In genomic region chr9:114237247-114237646, GRCh38 we compare ENCODE assay signal across 18 cellular contexts.
DNase-seq lines count a peak whose midpoint lies in the region; ATAC-seq and TF ChIP-seq lines count a peak whose summit lies in the region.
"Had no signal": no experiment of that assay in that cellular context is flagged by ENCODE, and none has a peak within 500 bp of the region (broad histone marks: within the 10 kb centered on the region; RNA-seq: fewer than 3 reads in every experiment).

No MANE protein-coding gene starts in this region.

- H4K91ac ChIP-seq in IMR-90 (ENCODE audit: insufficient read depth, low read depth, low read length), result no peak overlapping the region

- no peak overlapping the region for H2BK15ac ChIP-seq in IMR-90 (ENCODE audit: low read depth, low read length)

- peaks cover 47% of the 10 kb centered on the region for H3K4me1 Mint-ChIP-seq in nephron progenitor cell
- H3K4me1 Mint-ChIP-seq: B cell had no signal

- H3K18ac ChIP-seq in IMR-90 (ENCODE audit: low read depth, low read length), result no peak overlapping the region

- no peak overlapping the region for H3K4me2 ChIP-seq in IMR-90 (ENCODE audit: low read depth, low read length)
- H3K4me2 ChIP-seq: A549; BLaER1 treated with 17β-estradiol and CSF1 and Interleukin-3, amounts not matched to agents 10 nM and 100 nM had no signal

- peak overlapping the region; percentile 34 for H2AK9ac ChIP-seq in IMR-90 (replicated peaks; ENCODE audit: low read depth, low read length, poor library complexity)

- H3K56ac ChIP-seq in IMR-90 (ENCODE audit: extremely low read depth, insufficient read depth, low read length), result no peak overlapping the region

- CTCF ChIA-PET in IMR-90 (lab: Yijun Ruan, JAX), result no interaction called here

- H3K4me3 ChIP-seq in right cardiac atrium (ENCODE audit: low read length) (no peak overlapping the region), heart left ventricle (no peak overlapping the region), IMR-90 (ENCODE audit: insufficient read depth, low read depth, low read length) (no peak overlapping the region)
- H3K4me3 ChIP-seq: A549; BLaER1 treated with 17β-estradiol and CSF1 and Interleukin-3, amounts not matched to agents 10 nM and 100 nM had no signal

- H4K5ac ChIP-seq in IMR-90 (ENCODE audit: low read depth, low read length), result no peak overlapping the region

- no peak overlapping the region for H2BK20ac ChIP-seq in IMR-90 (ENCODE audit: low read depth, low read length)

- no peak overlapping the region for H3K4ac ChIP-seq in IMR-90 (ENCODE audit: low read depth, low read length)

- H3K36me3 Mint-ChIP-seq in nephron progenitor cell (ENCODE audit: low read depth), result peaks cover 8% of the 10 kb centered on the region
- H3K36me3 Mint-ChIP-seq: CD8-positive, alpha-beta T cell had no signal

- POLR2A ChIA-PET in IMR-90 (lab: Charles Lee; ENCODE audit: unreplicated experiment), result no interaction called here

- H3K27ac ChIP-seq in right cardiac atrium (ENCODE audit: low read length) (no peak overlapping the region), heart left ventricle (peak overlapping the region in 1 of 12 donors; percentile 74), IMR-90 (ENCODE audit: insufficient read depth, low read length) (no peak overlapping the region)
- H3K27ac ChIP-seq: 22Rv1; A549; BLaER1 treated with 17β-estradiol and CSF1 and Interleukin-3, amounts not matched to agents 10 nM and 100 nM; C4-2B had no signal

- H2BK5ac ChIP-seq in IMR-90 (ENCODE audit: low read depth, low read length, poor library complexity, severe bottlenecking), result no peak overlapping the region

- no peak overlapping the region for H3K9ac ChIP-seq in IMR-90 (ENCODE audit: low read depth, low read length)
- H3K9ac ChIP-seq: BLaER1 treated with 17β-estradiol and CSF1 and Interleukin-3, amounts not matched to agents 10 nM and 100 nM had no signal

- no peak for TF ChIP-seq RAD21 in IMR-90 (IDR thresholded peaks at IDR 0.05; ENCODE audit: low read length)

- no peak for TF ChIP-seq POLR2A in heart left ventricle (IDR thresholded peaks at IDR 0.05)
- no peak for TF ChIP-seq POLR2A in IMR-90 (IDR thresholded peaks at IDR 0.05; ENCODE audit: low read depth, low read length)

- H4K20me1 ChIP-seq in IMR-90 (ENCODE audit: insufficient read depth, low read length), result no peaks in the 10 kb centered on the region

- H3K36me3 ChIP-seq in heart left ventricle (peaks cover 0 to 5% (median 0%) of the 10 kb centered on the region in 9 donors), IMR-90 (ENCODE audit: control insufficient read depth, insufficient read depth, low read length) (peaks cover 21% of the 10 kb centered on the region; the same call in 1 of the 2 replicates)

- H3K9me3 ChIP-seq in right cardiac atrium (ENCODE audit: control insufficient read depth, low read length) (no peaks in the 10 kb centered on the region), heart left ventricle (no peaks in the 10 kb centered on the region), IMR-90 (ENCODE audit: control insufficient read depth, insufficient read depth, low read length) (no peaks in the 10 kb centered on the region)
- H3K9me3 ChIP-seq: A549; BLaER1 treated with 17β-estradiol and CSF1 and Interleukin-3, amounts not matched to agents 10 nM and 100 nM; Caco-2 had no signal

- in situ Hi-C loops in IMR-90 (cut with MboI; ENCODE audit: low sequenced_read_pairs), result no loop called here

- peaks cover 4% of the 10 kb centered on the region for H3K27me3 Mint-ChIP-seq in nephron progenitor cell (ENCODE audit: low read depth, poor library complexity)

- H3K4me1 ChIP-seq in right cardiac atrium (ENCODE audit: control insufficient read depth, insufficient read depth, low read length) (peaks cover 2% of the 10 kb centered on the region), heart left ventricle (peaks cover 0 to 56% (median 28%) of the 10 kb centered on the region in 12 donors), IMR-90 (ENCODE audit: control insufficient read depth, insufficient read depth, low read length) (no peaks in the 10 kb centered on the region)
- H3K4me1 ChIP-seq: A549 had no signal

- no peak overlapping the region for H3K4me3 Mint-ChIP-seq in nephron progenitor cell
- H3K4me3 Mint-ChIP-seq: B cell; CD4-positive, alpha-beta T cell; CD8-positive, alpha-beta T cell had no signal

- no peak overlapping the region for H4K8ac ChIP-seq in IMR-90 (ENCODE audit: low read depth in 2 of 2, low read length in 2 of 2)

- intact Hi-C loops in right cardiac atrium (cut with DNase I), result no loop called here
- intact Hi-C loops in heart left ventricle (cut with DNase I), result loop anchor here in 4 of 10 donors (5.0 kb wide), 3 partner anchors 60 to 80 kb away; partner anchors contain the start of gene COL27A1 (in 2 of the 4)
- intact Hi-C loops in IMR-90 (cut with micrococcal nuclease), result no loop called here

- no peak overlapping the region for H3K14ac ChIP-seq in IMR-90 (replicated peaks; ENCODE audit: low read depth, low read length)

- TF ChIP-seq CTCF in heart left ventricle (IDR thresholded peaks at IDR 0.05) (no peak), IMR-90 (conservative IDR thresholded peaks at IDR 0.05; ENCODE audit: low read depth, low read length) (no peak), nephron progenitor cell (IDR thresholded peaks at IDR 0.05) (no peak)

- no peaks in the 10 kb centered on the region for H3K9me3 Mint-ChIP-seq in nephron progenitor cell
- H3K9me3 Mint-ChIP-seq: CD4-positive, alpha-beta T cell; CD8-positive, alpha-beta T cell had no signal

- no peak overlapping the region for H3K23ac ChIP-seq in IMR-90 (ENCODE audit: low read depth, low read length)

- no peaks in the 10 kb centered on the region for H3K27me3 ChIP-seq in right cardiac atrium (ENCODE audit: control insufficient read depth, insufficient read depth)
- H3K27me3 ChIP-seq in heart left ventricle, result no peaks in the 10 kb centered on the region
- no peaks in the 10 kb centered on the region for H3K27me3 ChIP-seq in IMR-90 (ENCODE audit: control insufficient read depth, insufficient read depth, low read length)
- H3K27me3 ChIP-seq: BLaER1 treated with 17β-estradiol and CSF1 and Interleukin-3, amounts not matched to agents 10 nM and 100 nM had no signal

- no peaks in the 10 kb centered on the region for H3K79me1 ChIP-seq in IMR-90 (ENCODE audit: low read depth in 1 of 2, low read length in 2 of 2)

- H3K27ac Mint-ChIP-seq in nephron progenitor cell, result peak overlapping the region; percentile 48
- H3K27ac Mint-ChIP-seq: B cell; CD4-positive, alpha-beta T cell; CD8-positive, alpha-beta T cell had no signal

- H2BK120ac ChIP-seq in IMR-90 (ENCODE audit: low read depth, low read length), result no peak overlapping the region

- ATAC-seq in right cardiac atrium, result no peak
- ATAC-seq in heart left ventricle, result no peak
- ATAC-seq in IMR-90 (ENCODE audit: low read depth), result no peak
- ATAC-seq in GM21447 (IDR thresholded peaks at IDR 0.05; ENCODE audit: unreplicated experiment), result no peak
- ATAC-seq: A549; CD8-positive, alpha-beta T cell had no signal

- H2AK5ac ChIP-seq in IMR-90 (ENCODE audit: low read depth, low read length), result no peak overlapping the region

- 92% methylated on average over 5 of the region's 5 CpGs for WGBS in right cardiac atrium
- WGBS in heart left ventricle, 4 donors, result 89 to 95% (median 92%) methylated on average over 5 of the region's 5 CpGs
- WGBS in IMR-90 (ENCODE audit: extremely low coverage in 2 of 2, insufficient read length in 1 of 2), 2 experiments, result 87% methylated on average over 3 of the region's 5 CpGs; no CpG with 5 or more reads in 1 of the 2 experiments

- dilution Hi-C loops in IMR-90 (cut with HindIII; ENCODE audit: low sequenced_read_pairs, unreplicated experiment), result no loop called here

- DNase-seq in right cardiac atrium (peak in 2 of 3 donors; percentile 31 to 43), heart left ventricle (no peak), IMR-90 (no peak), nephron progenitor cell (no peak), SKM-1 treated with dmso at 0.1 percent for 144 hours (lab: John Stamatoyannopoulos, UW; ENCODE audit: unreplicated experiment) (no peak)
- DNase-seq: AML-193; Caco-2; Calu3; CD4-positive, alpha-beta T cell; CD8-positive, alpha-beta T cell; DMS79 treated with DMSO at 0.1 percent for 48 hours; GF-D8 had no signal

- no peak overlapping the region for H2AFZ ChIP-seq in IMR-90 (replicated peaks; ENCODE audit: low read length, poor library complexity)

- BruUV-seq in IMR-90 (replicated peaks; lab: Mats Ljungman, UMichigan), result no TSS peak

- peaks cover 2% of the 10 kb centered on the region; the same call in 1 of the 2 replicates for H3K9me1 ChIP-seq in IMR-90 (ENCODE audit: insufficient read depth, low read length)

TF ChIP-seq in IMR-90, 13 proteins besides CTCF, POLR2A, EP300 and RAD21 (continues in another document):
- TF ChIP-seq CEBPB (IDR thresholded peaks at IDR 0.05; ENCODE audit: low read depth, low read length) (no peak), USF2 (IDR thresholded peaks at IDR 0.05; ENCODE audit: low read depth, low read length) (no peak), NFE2L2 (IDR thresholded peaks at IDR 0.05; ENCODE audit: low read depth, low read length) (no peak), MXI1 (IDR thresholded peaks at IDR 0.05; ENCODE audit: borderline replicate concordance, low read depth, low read length) (no peak), MAFK (IDR thresholded peaks at IDR 0.05; ENCODE audit: low read depth, low read length) (no peak), ELK1 (IDR thresholded peaks at IDR 0.05; ENCODE audit: borderline replicate concordance, low read depth, low read length) (no peak), SMC3 (IDR thresholded peaks at IDR 0.05; ENCODE audit: low read depth, low read length) (no peak), RFX5 (IDR thresholded peaks at IDR 0.05; ENCODE audit: low read depth, low read length) (no peak), FOS (IDR thresholded peaks at IDR 0.05; ENCODE audit: low read depth, low read length) (no peak), BHLHE40 (IDR thresholded peaks at IDR 0.05; ENCODE audit: low read depth, low read length) (no peak), CHD1 (IDR thresholded peaks at IDR 0.05; ENCODE audit: low read depth, low read length) (no peak)

Comparison
In these comparisons a context has a peak if more than half of its experiments do, and no peak if none do; other contexts are left out.
1. DNase-seq: peak in right cardiac atrium (2 of 3); none in heart left ventricle (0 of 5), IMR-90 (single experiment), nephron progenitor cell (single experiment) and SKM-1 treated with dmso at 0.1 percent for 144 hours (single experiment).